In the genomic region with DNA sequence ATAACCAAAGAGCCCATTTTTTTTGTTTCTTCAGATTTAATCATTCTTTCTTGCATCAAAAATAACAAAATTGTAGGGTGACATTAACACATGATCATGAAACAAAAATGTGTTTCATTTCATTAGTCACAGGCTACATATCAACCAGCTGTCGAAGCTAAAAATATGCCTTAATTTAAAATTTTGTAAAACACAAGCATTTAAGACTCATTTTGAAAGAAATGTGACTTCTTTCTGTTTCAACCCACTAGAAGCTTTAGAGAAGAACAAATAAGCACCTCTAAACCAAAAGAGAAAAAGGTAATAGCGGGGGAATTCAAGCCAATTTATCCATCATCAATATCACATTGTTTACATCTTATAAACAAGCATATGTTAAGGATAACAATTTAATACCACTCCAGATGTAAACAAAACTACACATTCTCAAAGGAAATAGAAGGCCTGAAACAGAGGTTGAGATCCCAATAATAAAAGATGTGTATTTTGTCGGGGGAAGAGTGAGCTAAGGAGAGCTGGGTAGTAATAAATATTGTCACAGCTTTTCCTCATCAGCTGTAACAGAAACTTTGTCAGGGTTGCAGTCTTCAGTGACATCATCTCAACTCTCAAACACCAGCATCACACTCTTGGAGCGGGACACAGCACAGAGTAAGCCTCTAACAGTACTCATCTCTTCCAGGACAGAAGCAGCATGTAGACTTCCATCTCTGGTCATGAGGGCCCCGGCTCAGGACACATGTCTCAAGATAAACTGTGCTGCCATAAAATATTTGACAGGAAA, we compare ENCODE assay signal across 12 cellular contexts. TPM values are rescaled to one million over a fixed set of nuclear protein-coding genes. Genes with fewer than 3 reads are reported as not detected.
DNase-seq lines count a peak whose midpoint lies in the region; ATAC-seq, FAIRE-seq and TF ChIP-seq lines count a peak whose summit lies in the region.
"Had no signal": no experiment of that assay in that cellular context is flagged by ENCODE, and none has a peak within 500 bp of the region (broad histone marks: within the 10 kb centered on the region; RNA-seq: fewer than 3 reads in every experiment).

No MANE protein-coding gene starts in this region.

- no peak overlapping the region for H3K4me3 ChIP-seq in naive thymus-derived CD4-positive, alpha-beta T cell (ENCODE audit: low read length)
- H3K4me3 ChIP-seq: colonic mucosa, lung had no signal

- peaks cover 0 to 14% (median 0%) of the 10 kb centered on the region in 3 experiments for H3K36me3 ChIP-seq in naive thymus-derived CD4-positive, alpha-beta T cell (ENCODE audit: control insufficient read depth in 2 of 3, insufficient read depth in 3 of 3, low read length in 3 of 3)
- H3K36me3 ChIP-seq: colonic mucosa had no signal

- H3K4me1 Mint-ChIP-seq in naive thymus-derived CD4-positive, alpha-beta T cell = peaks cover 0 to 7% (median 0%) of the 10 kb centered on the region in 7 donors

- POLR2A ChIA-PET in naive thymus-derived CD4-positive, alpha-beta T cell (lab: Charles Lee) = no interaction called here

- no peak for TF ChIP-seq POLR2A in H54 (IDR thresholded peaks at IDR 0.05; ENCODE audit: low read depth, low read length)

- FAIRE-seq in G401.6 (lab: Jason Lieb, UNC) = peak; percentile 66
- FAIRE-seq in H54 (lab: Jason Lieb, UNC) = no peak

- H3K9me3 ChIP-seq in naive thymus-derived CD4-positive, alpha-beta T cell (ENCODE audit: control insufficient read depth in 2 of 3, low read length in 3 of 3) = no peaks in the 10 kb centered on the region
- H3K9me3 ChIP-seq: colonic mucosa had no signal

- no peak overlapping the region for H3K4me3 Mint-ChIP-seq in naive thymus-derived CD4-positive, alpha-beta T cell

- no peaks in the 10 kb centered on the region for H3K27me3 Mint-ChIP-seq in naive thymus-derived CD4-positive, alpha-beta T cell

- CTCF ChIA-PET in naive thymus-derived CD4-positive, alpha-beta T cell (lab: Charles Lee) = no interaction called here

- intact Hi-C loops in naive thymus-derived CD4-positive, alpha-beta T cell (cut with micrococcal nuclease) = no loop called here

- no peak overlapping the region for H3K27ac Mint-ChIP-seq in naive thymus-derived CD4-positive, alpha-beta T cell

- peak; percentile 72 for ATAC-seq in GM18907 (IDR thresholded peaks at IDR 0.05; ENCODE audit: unreplicated experiment)
- peak; percentile 64 for ATAC-seq in HG02759 (IDR thresholded peaks at IDR 0.05; ENCODE audit: unreplicated experiment)
- ATAC-seq in naive thymus-derived CD4-positive, alpha-beta T cell = no peak

- no peaks in the 10 kb centered on the region for H3K4me1 ChIP-seq in naive thymus-derived CD4-positive, alpha-beta T cell (ENCODE audit: control insufficient read depth in 2 of 2, insufficient read depth in 2 of 2, low read length in 2 of 2)
- H3K4me1 ChIP-seq: colonic mucosa had no signal

- DNase-seq in LHCN-M2 (ENCODE audit: low read depth) (peak; percentile 57), NCI-H524 (lab: John Stamatoyannopoulos, UW) (no peak), H54 (ENCODE audit: insufficient read length, low spot score) (no peak), ACHN (no peak)
- no peak for DNase-seq in naive thymus-derived CD4-positive, alpha-beta T cell
- DNase-seq: colonic mucosa; NK-92 treated with Interleukin-12 subunit alpha and Interleukin-12 subunit beta, amount 100 ng/mL, for 24 hours; SW 1271 had no signal

- no peak overlapping the region for H3K27ac ChIP-seq in naive thymus-derived CD4-positive, alpha-beta T cell (ENCODE audit: low read depth, low read length)
- H3K27ac ChIP-seq: colonic mucosa had no signal

- in situ Hi-C loops in ACHN (cut with HindIII; ENCODE audit: low pct_ligation_motif_present, low pct_unique_long_range_greater_than_20kb, low sequenced_read_pairs) = no loop called here

- peaks cover 2 to 51% (median 40%) of the 10 kb centered on the region in 5 donors for H3K36me3 Mint-ChIP-seq in naive thymus-derived CD4-positive, alpha-beta T cell

- no peaks in the 10 kb centered on the region for H3K9me3 Mint-ChIP-seq in naive thymus-derived CD4-positive, alpha-beta T cell

- H3K27me3 ChIP-seq in naive thymus-derived CD4-positive, alpha-beta T cell (ENCODE audit: control insufficient read depth in 2 of 2, insufficient read depth in 2 of 2, low read length in 2 of 2) = no peaks in the 10 kb centered on the region
- H3K27me3 ChIP-seq: colonic mucosa had no signal

RNA-seq across cellular contexts. Expression of a gene that starts 42.0 kb away (rescaled TPM):
- 41.2 and 44.4 TPM in 2 replicates for total RNA-seq in LHCN-M2 (2014; rRNA removed)
- 27.9 TPM for polyA plus RNA-seq in LHCN-M2 (2012)
- total RNA-seq in naive thymus-derived CD4-positive, alpha-beta T cell = 10 to 100 TPM; 16.4 to 30.2 (median 29.2) TPM
- polyA plus RNA-seq in naive thymus-derived CD4-positive, alpha-beta T cell = 10 to 100 TPM; 14.1 to 20.3 TPM

RNA-seq across cellular contexts. Expression of a gene that starts 49.6 kb away (rescaled TPM):
- total RNA-seq in LHCN-M2 (2014; rRNA removed) = 2.8 and 2.9 TPM in 2 replicates
- 0.85 TPM for polyA plus RNA-seq in LHCN-M2 (2012)
- total RNA-seq in naive thymus-derived CD4-positive, alpha-beta T cell = 1 to 10 TPM; 2.7 to 6.0 (median 5.3) TPM
- polyA plus RNA-seq in naive thymus-derived CD4-positive, alpha-beta T cell = 10 to 100 TPM in 1 of 2 donors, 1 to 10 TPM in 1; 6.9 to 11.3 TPM

RNA-seq across cellular contexts. Expression of a gene that starts 50.0 kb away (rescaled TPM):
- 19.9 and 27.1 TPM in 2 replicates for total RNA-seq in LHCN-M2 (2014; rRNA removed)
- 27.3 TPM for polyA plus RNA-seq in LHCN-M2 (2012)
- total RNA-seq in naive thymus-derived CD4-positive, alpha-beta T cell = 10 to 100 TPM; 13.7 to 24.9 (median 18.3) TPM
- polyA plus RNA-seq in naive thymus-derived CD4-positive, alpha-beta T cell = 10 to 100 TPM; 34.5 to 39.4 TPM
